8 cellular contexts compared by ENCODE assay signal in genomic region chr12:120687570-120688289, GRCh38. TPM values are rescaled to one million over a fixed set of nuclear protein-coding genes. Genes with fewer than 3 reads are reported as not detected.
DNase-seq lines count a peak whose midpoint lies in the region; ATAC-seq and TF ChIP-seq lines count a peak whose summit lies in the region.

No MANE protein-coding gene starts in this region.

- H3K9me3 ChIP-seq in BLaER1 (no peaks in the 10 kb centered on the region), right cardiac atrium (ENCODE audit: control insufficient read depth, low read length) (no peaks in the 10 kb centered on the region), spleen (no peaks in the 10 kb centered on the region)

- H3K27ac ChIP-seq in BLaER1 (peak overlapping the region; percentile 91), right cardiac atrium (ENCODE audit: low read length) (peak overlapping the region; percentile 87), spleen (peak overlapping the region; percentile 86 to 96 (median 93))

- TF ChIP-seq CTCF in spleen (IDR thresholded peaks at IDR 0.05 in 8 of 11, conservative IDR thresholded peaks at IDR 0.05 in 3 of 11), result no peak

- peak; percentile 31 to 38 for DNase-seq in Kasumi-1 (lab: John Stamatoyannopoulos, UW)
- DNase-seq in activated gamma-delta T cell treated with anti-CD3 and anti-CD28 coated beads, Interleukin-2, amount 50 U/mL, for 16 hours (ENCODE audit: low read depth), result peak; percentile 9
- peak in 2 of 3 donors; percentile 55 to 70 for DNase-seq in right cardiac atrium
- DNase-seq in spleen, result peak; percentile 79
- DNase-seq in pons (ENCODE audit: low spot score), result no peak
- no peak for DNase-seq in GOT3 (lab: John Stamatoyannopoulos, UW)

- H3K27me3 ChIP-seq in BLaER1, result no peaks in the 10 kb centered on the region
- H3K27me3 ChIP-seq in right cardiac atrium (ENCODE audit: control insufficient read depth, insufficient read depth), result no peaks in the 10 kb centered on the region
- H3K27me3 ChIP-seq in spleen (replicated peaks in 1 of 7), result no peaks in the 10 kb centered on the region

- WGBS in right cardiac atrium, result under 1% methylated on average over 31 of the region's 31 CpGs
- 0 to 1% (median 0%) methylated on average over 22 to 31 of the region's 31 CpGs for WGBS in spleen, 5 donors

- ATAC-seq in right cardiac atrium, result no peak
- ATAC-seq in GM21381 (IDR thresholded peaks at IDR 0.05; ENCODE audit: unreplicated experiment), result no peak

- peaks cover 66% of the 10 kb centered on the region for H3K4me1 ChIP-seq in BLaER1
- peaks cover 16% of the 10 kb centered on the region for H3K4me1 ChIP-seq in right cardiac atrium (ENCODE audit: control insufficient read depth, insufficient read depth, low read length)
- H3K4me1 ChIP-seq in spleen, result peaks cover 40 to 78% (median 69%) of the 10 kb centered on the region in 6 donors

- H3K4me3 ChIP-seq in BLaER1 (peak overlapping the region; percentile 96), right cardiac atrium (ENCODE audit: low read length) (peak overlapping the region; percentile 99), spleen (peak overlapping the region; percentile 81 to 98 (median 95))

- peak overlapping the region; percentile 94 for H3K9ac ChIP-seq in BLaER1

- H3K4me2 ChIP-seq in BLaER1, result peak overlapping the region; percentile 94

- TF ChIP-seq POLR2A in spleen (IDR thresholded peaks at IDR 0.05), result no peak

- intact Hi-C loops in right cardiac atrium (cut with DNase I), result no loop called here
- intact Hi-C loops in spleen (cut with DNase I; ENCODE audit: low total_unique reads), result no loop called here

- H3K36me3 ChIP-seq in BLaER1 (peaks cover 3% of the 10 kb centered on the region; the same call in 1 of the 2 replicates), spleen (peaks cover 0 to 1% (median 0%) of the 10 kb centered on the region in 6 donors)

- H4K20me1 ChIP-seq in BLaER1, result peaks cover 57% of the 10 kb centered on the region

RNA-seq across cellular contexts. Expression of gene MLEC, which starts 0.8 kb away (rescaled TPM):
- total RNA-seq in right cardiac atrium, result 100 to 1,000 TPM; 157 to 257 (median 193) TPM
- polyA plus RNA-seq in right cardiac atrium, result 93.6 TPM
- 100 to 1,000 TPM in 1 of 7 donors, 10 to 100 TPM in 6; 60.1 to 117 (median 78.5) TPM for total RNA-seq in spleen
- 10 to 100 TPM in 2 of 3 donors, 1 to 10 TPM in 1; 7.7 to 22.6 (median 10.9) TPM for polyA plus RNA-seq in spleen

RNA-seq across cellular contexts. Expression of gene UNC119B, which starts 22.5 kb away (rescaled TPM):
- total RNA-seq in right cardiac atrium (10 to 100 TPM; 15.7 to 17.8 (median 16.7) TPM), spleen (10 to 100 TPM; 13.0 to 32.2 (median 29.8) TPM)
- polyA plus RNA-seq in right cardiac atrium (7.0 TPM), spleen (10 to 100 TPM in 1 of 3 donors, 1 to 10 TPM in 2; 5.5 to 17.3 (median 8.1) TPM)

RNA-seq across cellular contexts. Expression of gene ACADS, which starts 37.9 kb away (rescaled TPM):
- 10 to 100 TPM; 34.2 to 51.3 (median 42.5) TPM for total RNA-seq in right cardiac atrium
- 68.0 TPM for polyA plus RNA-seq in right cardiac atrium
- total RNA-seq in spleen, result 10 to 100 TPM; 21.4 to 55.1 (median 35.1) TPM
- 10 to 100 TPM; 21.2 to 66.4 (median 40.1) TPM for polyA plus RNA-seq in spleen

RNA-seq across cellular contexts. Expression of gene CABP1, which starts 47.3 kb away (rescaled TPM):
- 1 to 10 TPM in 3 of 4 donors, under 1 TPM in 1; 0.89 to 4.0 (median 2.0) TPM for total RNA-seq in right cardiac atrium
- 3.0 TPM for polyA plus RNA-seq in right cardiac atrium
- total RNA-seq in spleen, result 1 to 10 TPM in 1 of 7 donors, under 1 TPM in 5, not detected in 1; 0.27 to 1.2 (median 0.60) TPM
- 1 to 10 TPM in 1 of 3 donors, under 1 TPM in 2; 0.49 to 2.8 (median 0.57) TPM for polyA plus RNA-seq in spleen

Comparison
In these comparisons a context has a peak if more than half of its experiments do, and no peak if none do; other contexts are left out.
1. DNase-seq: peak in Kasumi-1 (2 of 2), activated gamma-delta T cell treated with anti-CD3 and anti-CD28 coated beads, Interleukin-2, amount 50 U/mL, for 16 hours (single experiment), right cardiac atrium (2 of 3) and spleen (single experiment); none in pons (single experiment) and GOT3 (single experiment).
2. Peak in every context shown above with its lines, with median percentiles within 50 percentile points of each other: H3K27ac ChIP-seq and H3K4me3 ChIP-seq.